In genomic region chr7:20193242-20193777, GRCh38 we compare ENCODE assay signal across 14 cellular contexts. TPM values are rescaled to one million over a fixed set of nuclear protein-coding genes. Genes with fewer than 3 reads are reported as not detected.
DNase-seq lines count a peak whose midpoint lies in the region; ATAC-seq, FAIRE-seq and TF ChIP-seq lines count a peak whose summit lies in the region.
"Had no signal": no experiment of that assay in that cellular context is flagged by ENCODE, and none has a peak within 500 bp of the region (broad histone marks: within the 10 kb centered on the region; RNA-seq: fewer than 3 reads in every experiment).

No MANE protein-coding gene starts in this region.

- H3K4me1 ChIP-seq in fibroblast of lung (ENCODE audit: control insufficient read depth, extremely low read depth, insufficient read depth, low read length): no peaks in the 10 kb centered on the region

- no peak for TF ChIP-seq CTCF in fibroblast of lung (conservative IDR thresholded peaks at IDR 0.05 in 1 of 2, IDR thresholded peaks at IDR 0.05 in 1 of 2; ENCODE audit: low read depth in 1 of 2, low read length in 2 of 2)

- H3K9ac ChIP-seq in fibroblast of lung (ENCODE audit: insufficient read depth, low read length): no peak overlapping the region

- no peaks in the 10 kb centered on the region for H3K27me3 ChIP-seq in fibroblast of lung (ENCODE audit: control insufficient read depth, insufficient read depth, low read length)

- peak; percentile 53 to 81 for DNase-seq in fibroblast of lung (ENCODE audit: low read depth in 2 of 2)
- DNase-seq in NCI-H1048 (lab: John Stamatoyannopoulos, UW): no peak
- DNase-seq in hippocampal formation (lab: John Stamatoyannopoulos, UW): no peak
- DNase-seq in UCSD-AML1 (lab: John Stamatoyannopoulos, UW; ENCODE audit: unreplicated experiment): no peak
- no peak for DNase-seq in HTR-8/SVneo (ENCODE audit: insufficient read length, low spot score)
- DNase-seq: anterior cingulate cortex; foreskin fibroblast; mucosa of descending colon; NCI-H524 treated with DMSO at 0.1 percent for 48 hours; stimulated activated CD4-positive, alpha-beta T cell treated with anti-CD3 and anti-CD28 coated beads, Interleukin-15, amount 100 ng/mL, for 24 hours had no signal

- ATAC-seq in GM18517 (IDR thresholded peaks at IDR 0.05; ENCODE audit: unreplicated experiment) (peak; percentile 82), GM21619 (IDR thresholded peaks at IDR 0.05; ENCODE audit: unreplicated experiment) (peak; percentile 86), HG03342 (IDR thresholded peaks at IDR 0.05; ENCODE audit: unreplicated experiment) (peak; percentile 72)
- ATAC-seq: mucosa of descending colon had no signal

- H3K36me3 ChIP-seq in fibroblast of lung (ENCODE audit: control insufficient read depth, insufficient read depth, low read length): no peaks in the 10 kb centered on the region
- H3K36me3 ChIP-seq: thoracic aorta had no signal

- H4K20me1 ChIP-seq in fibroblast of lung (ENCODE audit: control insufficient read depth, extremely low read depth, insufficient read depth, low read length): no peaks in the 10 kb centered on the region

- no peak for FAIRE-seq in HTR-8/SVneo (lab: Jason Lieb, UNC)

- no peak overlapping the region for H3K4me2 ChIP-seq in fibroblast of lung (ENCODE audit: extremely low read depth, insufficient read depth, low read length)

- H3K79me2 ChIP-seq in fibroblast of lung (ENCODE audit: control insufficient read depth, insufficient read depth, low read length): no peaks in the 10 kb centered on the region

- no peaks in the 10 kb centered on the region for H3K9me3 ChIP-seq in fibroblast of lung (ENCODE audit: control insufficient read depth, insufficient read depth, low read depth, low read length)
- H3K9me3 ChIP-seq: mucosa of descending colon had no signal

- no peak overlapping the region for H3K4me3 ChIP-seq in fibroblast of lung (replicated peaks in 1 of 4; ENCODE audit: control extremely low read depth in 1 of 4, insufficient read depth in 1 of 4, low read depth in 3 of 4, low read length in 4 of 4)
- H3K4me3 ChIP-seq: mucosa of descending colon, thoracic aorta had no signal

- H2AFZ ChIP-seq in fibroblast of lung (ENCODE audit: low read length): no peak overlapping the region

- no peak overlapping the region for H3K27ac ChIP-seq in fibroblast of lung (ENCODE audit: insufficient read depth, low read length)

RNA-seq across cellular contexts. Expression of gene MACC1, which starts 23.9 kb away (rescaled TPM):
- total RNA-seq in fibroblast of lung: 0.26 and 0.33 TPM in 2 replicates
- polyA plus RNA-seq in fibroblast of lung: under 0.01 and 0.01 TPM in 2 replicates
- not detected in 2 replicates for polyA plus RNA-seq in fibroblast of lung (2012)
- not detected in 2 replicates for polyA minus RNA-seq in fibroblast of lung (ENCODE audit: low replicate concordance)

Comparison
In these comparisons a context has a peak if more than half of its experiments do, and no peak if none do; other contexts are left out.
1. DNase-seq: peak in fibroblast of lung (2 of 2); none in NCI-H1048 (single experiment), hippocampal formation (0 of 2), UCSD-AML1 (single experiment) and HTR-8/SVneo (single experiment).
2. Peak in every context shown above with its lines, with median percentiles within 50 percentile points of each other: ATAC-seq.